1 cellular context compared by ENCODE assay signal in genomic region chr2:119429225-119430000, GRCh38.
TF ChIP-seq lines count a peak whose summit lies in the region.

No MANE protein-coding gene starts in this region.

TF ChIP-seq in GM12878, 131 proteins besides CTCF, POLR2A, EP300 and RAD21 (continued from another document):
- TF ChIP-seq RCOR1 (conservative IDR thresholded peaks at IDR 0.05; ENCODE audit: low read depth, low read length): no peak
- no peak for TF ChIP-seq EZH2 (IDR thresholded peaks at IDR 0.05; ENCODE audit: borderline replicate concordance, control insufficient read depth, low read depth, low read length)
- no peak for TF ChIP-seq REST (IDR thresholded peaks at IDR 0.05; ENCODE audit: low read depth, low read length)
- 0 out of 2 replicates have a peak, but pooled peaks have one; percentile 20 for TF ChIP-seq NR2F1 (conservative IDR thresholded peaks at IDR 0.05)
- no peak for TF ChIP-seq ESRRA (IDR thresholded peaks at IDR 0.05; ENCODE audit: low read length)
- TF ChIP-seq TCF12 (IDR thresholded peaks at IDR 0.05; ENCODE audit: low read depth, low read length): no peak
- 0 out of 2 replicates have a peak, but pooled peaks have one; percentile 5 for TF ChIP-seq SMC3 (IDR thresholded peaks at IDR 0.05; ENCODE audit: borderline replicate concordance, low read length)
- peak; percentile 42; the same call in 1 of the 2 replicates for TF ChIP-seq IKZF1 (conservative IDR thresholded peaks at IDR 0.05)
- no peak for TF ChIP-seq ZBED1 (IDR thresholded peaks at IDR 0.05; ENCODE audit: borderline replicate concordance)
- TF ChIP-seq E2F8 (IDR thresholded peaks at IDR 0.05; ENCODE audit: low read depth, partially characterized antibody): no peak
- no peak for TF ChIP-seq RBBP5 (conservative IDR thresholded peaks at IDR 0.05)
- no peak for TF ChIP-seq BCL3 (IDR thresholded peaks at IDR 0.05; ENCODE audit: borderline replicate concordance, insufficient read depth, low read depth, low read length, poor library complexity, severe bottlenecking)
- TF ChIP-seq RUNX3 (IDR thresholded peaks at IDR 0.05; ENCODE audit: low read length): 0 out of 2 replicates have a peak, but pooled peaks have one; percentile 17
- no peak for TF ChIP-seq HCFC1 (IDR thresholded peaks at IDR 0.05; ENCODE audit: low read length)
- TF ChIP-seq CREB1 (IDR thresholded peaks at IDR 0.05; ENCODE audit: low read depth): no peak
- TF ChIP-seq BHLHE40 (IDR thresholded peaks at IDR 0.05; ENCODE audit: borderline replicate concordance in 1 of 2, low read depth in 2 of 2, low read length in 1 of 2): 0 out of 4 replicates have a peak, but pooled peaks have one; percentile 16 to 34
- no peak for TF ChIP-seq ZBTB33 (IDR thresholded peaks at IDR 0.05)
- no peak for TF ChIP-seq USF2 (IDR thresholded peaks at IDR 0.05; ENCODE audit: borderline replicate concordance, low read depth, low read length)
- TF ChIP-seq CEBPB (IDR thresholded peaks at IDR 0.05; ENCODE audit: borderline replicate concordance in 1 of 2, low read depth in 2 of 2, low read length in 2 of 2): no peak
- TF ChIP-seq NFIC (IDR thresholded peaks at IDR 0.05; ENCODE audit: low read depth, low read length): no peak
- no peak for TF ChIP-seq CBX3 (IDR thresholded peaks at IDR 0.05; ENCODE audit: borderline replicate concordance, low read depth)
- TF ChIP-seq LARP7 (IDR thresholded peaks at IDR 0.05): no peak
- no peak for TF ChIP-seq BCL11A (IDR thresholded peaks at IDR 0.05; ENCODE audit: low read depth, low read length)
- TF ChIP-seq NRF1 (conservative IDR thresholded peaks at IDR 0.05; ENCODE audit: low read depth, low read length): no peak
- no peak for TF ChIP-seq MEF2B (IDR thresholded peaks at IDR 0.05; ENCODE audit: partially characterized antibody, poor library complexity, severe bottlenecking)
- no peak for TF ChIP-seq ELK1 (IDR thresholded peaks at IDR 0.05; ENCODE audit: low read depth, low read length)
- no peak for TF ChIP-seq ETV6 (conservative IDR thresholded peaks at IDR 0.05 in 1 of 2, IDR thresholded peaks at IDR 0.05 in 1 of 2; ENCODE audit: borderline replicate concordance in 1 of 2, low read depth in 1 of 2)
- TF ChIP-seq E4F1 (IDR thresholded peaks at IDR 0.05; ENCODE audit: borderline replicate concordance, partially characterized antibody): no peak
- no peak for TF ChIP-seq SREBF1 (IDR thresholded peaks at IDR 0.05; ENCODE audit: low read length)
- no peak for TF ChIP-seq PRDM15 (CRISPR knock-in tag; IDR thresholded peaks at IDR 0.05)
- TF ChIP-seq DPF2 (IDR thresholded peaks at IDR 0.05): no peak
TF ChIP-seq in GM12878: peak in this region for 5.
